11 cellular contexts compared by ENCODE assay signal in genomic region chr3:184339016-184339415, GRCh38. TPM values are rescaled to one million over a fixed set of nuclear protein-coding genes. Genes with fewer than 3 reads are reported as not detected.
A peak's percentile ranks its signal among the peaks of the same experiment; 100 is the strongest.
DNase-seq lines count a peak whose midpoint lies in the region; ATAC-seq and TF ChIP-seq lines count a peak whose summit lies in the region.
"Had no signal": no experiment of that assay in that cellular context is flagged by ENCODE, and none has a peak within 500 bp of the region (broad histone marks: within the 10 kb centered on the region; RNA-seq: fewer than 3 reads in every experiment).

No MANE protein-coding gene starts in this region.

- peak overlapping the region in 2 of 3 experiments; percentile 52 to 89 for H3K27ac Mint-ChIP-seq in nephron
- no peak overlapping the region for H3K27ac Mint-ChIP-seq in activated CD4-positive, alpha-beta memory T cell treated with anti-CD3 and anti-CD28 coated beads for 36 hours
- no peak overlapping the region for H3K27ac Mint-ChIP-seq in Calu3 (ENCODE audit: unreplicated experiment)

- DNase-seq in right cardiac atrium (peak in 1 of 3 donors; percentile 63), left cardiac atrium (no peak), Calu3 (no peak)
- DNase-seq in activated CD4-positive, alpha-beta memory T cell treated with anti-CD3 and anti-CD28 coated beads for 36 hours = no peak
- DNase-seq in activated T-cell treated with anti-CD3 and anti-CD28 coated beads, Interleukin-2, amount 50 U/mL, for 4 hours = no peak
- DNase-seq: stimulated activated naive CD4-positive, alpha-beta T cell treated with Interleukin-2 at 50 U/mL for 16 hours had no signal

- no peak for ATAC-seq in right cardiac atrium
- ATAC-seq in left cardiac atrium = no peak
- no peak for ATAC-seq in GM18909 (IDR thresholded peaks at IDR 0.05; ENCODE audit: poor library complexity, unreplicated experiment)
- ATAC-seq in activated T-cell treated with anti-CD3 and anti-CD28 coated beads, Interleukin-2, amount 50 U/mL, for 4 hours = no peak
- ATAC-seq: HCT116 had no signal

- WGBS in right cardiac atrium = 47% methylated on average over 9 of the region's 9 CpGs

- H3K27ac ChIP-seq in right cardiac atrium (ENCODE audit: low read length) = peak overlapping the region; percentile 65
- H3K27ac ChIP-seq in cingulate gyrus (ENCODE audit: low read depth, low read length) = peak overlapping the region; percentile 88

- H3K9me3 Mint-ChIP-seq in nephron (no peaks in the 10 kb centered on the region), Calu3 (ENCODE audit: low read depth, unreplicated experiment) (no peaks in the 10 kb centered on the region)
- no peaks in the 10 kb centered on the region for H3K9me3 Mint-ChIP-seq in activated CD4-positive, alpha-beta memory T cell treated with anti-CD3 and anti-CD28 coated beads for 36 hours
- H3K9me3 Mint-ChIP-seq in activated T-cell treated with anti-CD3 and anti-CD28 coated beads, Interleukin-2, amount 50 U/mL, for 4 hours = no peaks in the 10 kb centered on the region
- H3K9me3 Mint-ChIP-seq: IgD-negative memory B cell had no signal

- intact Hi-C loops in right cardiac atrium (cut with DNase I) = no loop called here
- intact Hi-C loops in left cardiac atrium (cut with DNase I) = no loop called here
- intact Hi-C loops in activated CD4-positive, alpha-beta memory T cell treated with anti-CD3 and anti-CD28 coated beads for 36 hours (cut with micrococcal nuclease) = no loop called here
- intact Hi-C loops in Calu3 (cut with micrococcal nuclease; ENCODE audit: unreplicated experiment) = no loop called here

- no peaks in the 10 kb centered on the region for H3K9me3 ChIP-seq in right cardiac atrium (ENCODE audit: control insufficient read depth, low read length)

- no peaks in the 10 kb centered on the region for H3K27me3 ChIP-seq in right cardiac atrium (ENCODE audit: control insufficient read depth, insufficient read depth)

- H3K27me3 Mint-ChIP-seq in nephron (ENCODE audit: low read depth) (peaks cover 3% of the 10 kb centered on the region), Calu3 (ENCODE audit: unreplicated experiment) (no peaks in the 10 kb centered on the region)
- H3K27me3 Mint-ChIP-seq in activated CD4-positive, alpha-beta memory T cell treated with anti-CD3 and anti-CD28 coated beads for 36 hours = no peaks in the 10 kb centered on the region
- H3K27me3 Mint-ChIP-seq in activated T-cell treated with anti-CD3 and anti-CD28 coated beads, Interleukin-2, amount 50 U/mL, for 4 hours (ENCODE audit: low read depth) = no peaks in the 10 kb centered on the region
- H3K27me3 Mint-ChIP-seq: IgD-negative memory B cell had no signal

- H3K4me1 Mint-ChIP-seq in nephron (peaks cover 33% of the 10 kb centered on the region), Calu3 (ENCODE audit: low read depth, unreplicated experiment) (peaks cover 40% of the 10 kb centered on the region)
- H3K4me1 Mint-ChIP-seq in activated CD4-positive, alpha-beta memory T cell treated with anti-CD3 and anti-CD28 coated beads for 36 hours (ENCODE audit: low read depth) = peaks cover 34% of the 10 kb centered on the region
- peaks cover 39% of the 10 kb centered on the region for H3K4me1 Mint-ChIP-seq in activated T-cell treated with anti-CD3 and anti-CD28 coated beads, Interleukin-2, amount 50 U/mL, for 4 hours (ENCODE audit: low read depth)

- POLR2A ChIA-PET in activated CD4-positive, alpha-beta memory T cell treated with anti-CD3 and anti-CD28 coated beads for 36 hours (lab: Charles Lee) = interaction anchor here (1.1 kb wide), 1 partner anchor 23 kb away, joined by 4 read pairs; no protein-coding TSS in a partner anchor

- peak overlapping the region; percentile 29 for H3K4me3 ChIP-seq in right cardiac atrium (ENCODE audit: low read length)

- peaks cover 4% of the 10 kb centered on the region for H3K4me1 ChIP-seq in right cardiac atrium (ENCODE audit: control insufficient read depth, insufficient read depth, low read length)

- H3K36me3 Mint-ChIP-seq in nephron (ENCODE audit: low read depth) (peaks cover 10% of the 10 kb centered on the region), Calu3 (ENCODE audit: insufficient read depth, unreplicated experiment) (peaks cover 52% of the 10 kb centered on the region)
- peaks cover 4% of the 10 kb centered on the region for H3K36me3 Mint-ChIP-seq in activated CD4-positive, alpha-beta memory T cell treated with anti-CD3 and anti-CD28 coated beads for 36 hours
- peaks cover 14% of the 10 kb centered on the region for H3K36me3 Mint-ChIP-seq in activated T-cell treated with anti-CD3 and anti-CD28 coated beads, Interleukin-2, amount 50 U/mL, for 4 hours (ENCODE audit: insufficient read depth)

- CTCF ChIA-PET in activated CD4-positive, alpha-beta memory T cell treated with anti-CD3 and anti-CD28 coated beads for 36 hours (lab: Charles Lee) = interaction anchor here (1.2 to 3.3 kb wide), 2 partner anchors 10 to 15 kb away, joined by 3 to 23 read pairs; no protein-coding TSS in a partner anchor
- CTCF ChIA-PET in Calu3 (lab: Charles Lee) = no interaction called here

- TF ChIP-seq CTCF in nephron (IDR thresholded peaks at IDR 0.05; ENCODE audit: unreplicated experiment in 3 of 3) (no peak), Calu3 (IDR thresholded peaks at IDR 0.05; ENCODE audit: unreplicated experiment) (no peak)

- peak overlapping the region; percentile 61 to 93 (median 70) for H3K4me3 Mint-ChIP-seq in nephron
- no peak overlapping the region for H3K4me3 Mint-ChIP-seq in activated CD4-positive, alpha-beta memory T cell treated with anti-CD3 and anti-CD28 coated beads for 36 hours
- H3K4me3 Mint-ChIP-seq in Calu3 (ENCODE audit: low read depth, unreplicated experiment) = no peak overlapping the region
- no peak overlapping the region for H3K4me3 Mint-ChIP-seq in activated T-cell treated with anti-CD3 and anti-CD28 coated beads, Interleukin-2, amount 50 U/mL, for 4 hours

- no TSS peak for BruUV-seq in Calu3 (replicated peaks; lab: Mats Ljungman, UMichigan)

RNA-seq across cellular contexts. Expression of gene FAM131A, which starts 1.6 kb away (rescaled TPM):
- total RNA-seq in right cardiac atrium (10 to 100 TPM; 26.5 to 41.1 (median 33.6) TPM), left cardiac atrium (10 to 100 TPM; 21.0 to 31.1 TPM), Calu3 (2022) (24.4 and 29.2 TPM in 2 replicates)
- polyA plus RNA-seq in right cardiac atrium = 34.3 TPM
- total RNA-seq in activated CD4-positive, alpha-beta memory T cell treated with anti-CD3 and anti-CD28 coated beads for 36 hours = 1 to 10 TPM; 7.0 to 8.9 TPM
- total RNA-seq in activated T-cell treated with anti-CD3 and anti-CD28 coated beads, Interleukin-2, amount 50 U/mL, for 4 hours = 1 to 10 TPM; 3.5 to 4.4 (median 3.7) TPM

RNA-seq across cellular contexts. Expression of gene CLCN2, which starts 22.4 kb away (rescaled TPM):
- 1 to 10 TPM; 2.0 to 4.9 (median 3.6) TPM for total RNA-seq in right cardiac atrium
- 2.7 TPM for polyA plus RNA-seq in right cardiac atrium
- 1 to 10 TPM; 2.3 to 2.6 TPM for total RNA-seq in left cardiac atrium
- total RNA-seq in activated CD4-positive, alpha-beta memory T cell treated with anti-CD3 and anti-CD28 coated beads for 36 hours = 1 to 10 TPM; 3.2 to 3.7 TPM
- total RNA-seq in Calu3 (2022) = 22.9 and 25.3 TPM in 2 replicates
- total RNA-seq in activated T-cell treated with anti-CD3 and anti-CD28 coated beads, Interleukin-2, amount 50 U/mL, for 4 hours = 1 to 10 TPM; 4.5 to 5.2 (median 5.0) TPM

RNA-seq across cellular contexts. Expression of gene POLR2H, which starts 22.5 kb away (rescaled TPM):
- total RNA-seq in right cardiac atrium (10 to 100 TPM; 24.4 to 32.9 (median 30.1) TPM), left cardiac atrium (10 to 100 TPM; 26.8 to 34.4 TPM), Calu3 (2022) (128 and 131 TPM in 2 replicates)
- 37.6 TPM for polyA plus RNA-seq in right cardiac atrium
- total RNA-seq in activated CD4-positive, alpha-beta memory T cell treated with anti-CD3 and anti-CD28 coated beads for 36 hours = 100 to 1,000 TPM in 1 of 2 experiments, 10 to 100 TPM in 1; 100.0 to 103 TPM
- total RNA-seq in activated T-cell treated with anti-CD3 and anti-CD28 coated beads, Interleukin-2, amount 50 U/mL, for 4 hours = 100 to 1,000 TPM; 146 to 170 (median 165) TPM

RNA-seq across cellular contexts. Expression of gene EIF4G1, which starts 24.6 kb away (rescaled TPM):
- 100 to 1,000 TPM; 215 to 301 (median 245) TPM for total RNA-seq in right cardiac atrium
- 203 TPM for polyA plus RNA-seq in right cardiac atrium
- total RNA-seq in left cardiac atrium = 100 to 1,000 TPM; 229 to 275 TPM
- 100 to 1,000 TPM; 410 to 432 TPM for total RNA-seq in activated CD4-positive, alpha-beta memory T cell treated with anti-CD3 and anti-CD28 coated beads for 36 hours
- 662 and 673 TPM in 2 replicates for total RNA-seq in Calu3 (2022)
- 1,000 to 10,000 TPM in 2 of 3 donors, 100 to 1,000 TPM in 1; 990 to 1,057 (median 1,007) TPM for total RNA-seq in activated T-cell treated with anti-CD3 and anti-CD28 coated beads, Interleukin-2, amount 50 U/mL, for 4 hours

RNA-seq across cellular contexts. Expression of gene THPO, which starts 39.0 kb away (rescaled TPM):
- total RNA-seq in right cardiac atrium = under 1 TPM; 0.23 to 0.47 (median 0.29) TPM
- 0.34 TPM for polyA plus RNA-seq in right cardiac atrium
- under 1 TPM; 0.50 to 0.58 TPM for total RNA-seq in left cardiac atrium
- not detected for total RNA-seq in activated CD4-positive, alpha-beta memory T cell treated with anti-CD3 and anti-CD28 coated beads for 36 hours
- not detected in 2 replicates for total RNA-seq in Calu3 (2022)
- not detected for total RNA-seq in activated T-cell treated with anti-CD3 and anti-CD28 coated beads, Interleukin-2, amount 50 U/mL, for 4 hours

Comparison
In these comparisons a context has a peak if more than half of its experiments do, and no peak if none do; other contexts are left out.
1. H3K27ac Mint-ChIP-seq: peak in nephron (2 of 3); none in activated CD4-positive, alpha-beta memory T cell treated with anti-CD3 and anti-CD28 coated beads for 36 hours (single experiment) and Calu3 (single experiment).
2. H3K4me3 Mint-ChIP-seq: peak in nephron (3 of 3); none in activated CD4-positive, alpha-beta memory T cell treated with anti-CD3 and anti-CD28 coated beads for 36 hours (single experiment), Calu3 (single experiment) and activated T-cell treated with anti-CD3 and anti-CD28 coated beads, Interleukin-2, amount 50 U/mL, for 4 hours (single experiment).